Comparison of ENCODE assay signal across 18 cellular contexts in genomic region chr2:121088251-121089004, GRCh38.
A peak's percentile ranks its signal among the peaks of the same experiment; 100 is the strongest.
DNase-seq lines count a peak whose midpoint lies in the region; ATAC-seq and TF ChIP-seq lines count a peak whose summit lies in the region.
"Had no signal": no experiment of that assay in that cellular context is flagged by ENCODE, and none has a peak within 500 bp of the region (broad histone marks: within the 10 kb centered on the region; RNA-seq: fewer than 3 reads in every experiment).

No MANE protein-coding gene starts in this region.

- H3K9me2 ChIP-seq in hepatocyte (replicated peaks; ENCODE audit: insufficient read depth): no peaks in the 10 kb centered on the region

- H2BK20ac ChIP-seq in IMR-90 (ENCODE audit: low read depth, low read length): no peak overlapping the region

- H3K79me1 ChIP-seq in IMR-90 (ENCODE audit: low read depth in 1 of 2, low read length in 2 of 2): no peaks in the 10 kb centered on the region

- no peak overlapping the region for H4K5ac ChIP-seq in IMR-90 (ENCODE audit: low read depth, low read length)

- H3K27ac ChIP-seq in IMR-90 (ENCODE audit: insufficient read depth, low read length) (no peak overlapping the region), hepatocyte (no peak overlapping the region)

- no peak overlapping the region for H3K56ac ChIP-seq in IMR-90 (ENCODE audit: extremely low read depth, insufficient read depth, low read length)

- H3K9me3 ChIP-seq in IMR-90 (ENCODE audit: control insufficient read depth, insufficient read depth, low read length): no peaks in the 10 kb centered on the region; the same call in 1 of the 2 replicates
- H3K9me3 ChIP-seq in hepatocyte (ENCODE audit: low read depth): peaks cover 2% of the 10 kb centered on the region

- intact Hi-C loops in IMR-90 (cut with micrococcal nuclease): no loop called here

- H2AK9ac ChIP-seq in IMR-90 (replicated peaks; ENCODE audit: low read depth, low read length, poor library complexity): no peak overlapping the region

- TF ChIP-seq RAD21 in IMR-90 (IDR thresholded peaks at IDR 0.05; ENCODE audit: low read length): no peak

- H3K27me3 ChIP-seq in IMR-90 (ENCODE audit: control insufficient read depth, insufficient read depth, low read length): peaks cover 61% of the 10 kb centered on the region
- H3K27me3 ChIP-seq in hepatocyte: no peaks in the 10 kb centered on the region

- H4K8ac ChIP-seq in IMR-90 (ENCODE audit: low read depth in 2 of 2, low read length in 2 of 2): no peak overlapping the region

- POLR2A ChIA-PET in IMR-90 (lab: Charles Lee; ENCODE audit: unreplicated experiment): no interaction called here

- H3K9me1 ChIP-seq in IMR-90 (ENCODE audit: insufficient read depth, low read length): no peaks in the 10 kb centered on the region

- H3K4me1 ChIP-seq in IMR-90 (ENCODE audit: control insufficient read depth, insufficient read depth, low read length) (no peaks in the 10 kb centered on the region; the same call in 1 of the 2 replicates), hepatocyte (ENCODE audit: insufficient read depth) (peaks cover 10% of the 10 kb centered on the region)

- no peak overlapping the region for H3K14ac ChIP-seq in IMR-90 (replicated peaks; ENCODE audit: low read depth, low read length)

- in situ Hi-C loops in IMR-90 (cut with MboI; ENCODE audit: low sequenced_read_pairs): loop anchor here (25.0 kb wide), 2 partner anchors 449 to 649 kb away; partner anchors contain the start of genes NIFK and RNU4ATAC

- TF ChIP-seq POLR2A in IMR-90 (IDR thresholded peaks at IDR 0.05; ENCODE audit: low read depth, low read length): no peak

- H2BK120ac ChIP-seq in IMR-90 (ENCODE audit: low read depth, low read length): no peak overlapping the region

- DNase-seq in AG10803 (ENCODE audit: low read depth) (peak; percentile 33), IMR-90 (no peak), cardiac fibroblast (ENCODE audit: low read depth in 2 of 2) (peak; percentile 68 to 87), hepatocyte (ENCODE audit: low spot score) (peak; percentile 58), AG08396 (ENCODE audit: low spot score) (no peak), NCI-H510A (lab: John Stamatoyannopoulos, UW) (no peak)
- DNase-seq: activated CD8-positive, alpha-beta T cell treated with anti-CD3 and anti-CD28 coated beads for 36 hours; activated T-cell treated with anti-CD3 and anti-CD28 coated beads, Interleukin-2, amount 50 U/mL, for 72 hours; cerebellar nuclear complex; COR-L47; GDM1; HCEC 1CT; NCI-H187; NCI-H774; retina; SW 1271 had no signal

- H4K91ac ChIP-seq in IMR-90 (ENCODE audit: insufficient read depth, low read depth, low read length): no peak overlapping the region

- H3K36me3 ChIP-seq in IMR-90 (ENCODE audit: control insufficient read depth, insufficient read depth, low read length) (no peaks in the 10 kb centered on the region), hepatocyte (replicated peaks; ENCODE audit: insufficient read depth, low read depth) (no peaks in the 10 kb centered on the region)

- H3K4me3 ChIP-seq in AG10803 (ENCODE audit: low read length): no peak overlapping the region
- no peak overlapping the region for H3K4me3 ChIP-seq in IMR-90 (ENCODE audit: insufficient read depth, low read depth, low read length)
- H3K4me3 ChIP-seq in cardiac fibroblast (replicated peaks in 1 of 2; ENCODE audit: low read depth in 2 of 2, low read length in 2 of 2): no peak overlapping the region
- H3K4me3 ChIP-seq in hepatocyte: no peak overlapping the region

- H4K20me1 ChIP-seq in IMR-90 (ENCODE audit: insufficient read depth, low read length): no peaks in the 10 kb centered on the region
- H4K20me1 ChIP-seq in hepatocyte (ENCODE audit: insufficient read depth, poor library complexity, severe bottlenecking): no peaks in the 10 kb centered on the region

- CTCF ChIA-PET in IMR-90 (lab: Yijun Ruan, JAX): no interaction called here

- H3K23ac ChIP-seq in IMR-90 (ENCODE audit: low read depth, low read length): no peak overlapping the region

- H2BK15ac ChIP-seq in IMR-90 (ENCODE audit: low read depth, low read length): no peak overlapping the region

- H3K18ac ChIP-seq in IMR-90 (ENCODE audit: low read depth, low read length): no peak overlapping the region

- dilution Hi-C loops in IMR-90 (cut with HindIII; ENCODE audit: low sequenced_read_pairs, unreplicated experiment): no loop called here

- ATAC-seq in IMR-90 (ENCODE audit: low read depth) (peak; percentile 22), GM21390 (IDR thresholded peaks at IDR 0.05; ENCODE audit: unreplicated experiment) (no peak), GM21515 (IDR thresholded peaks at IDR 0.05; ENCODE audit: unreplicated experiment) (no peak)
- ATAC-seq: activated CD8-positive, alpha-beta T cell treated with anti-CD3 and anti-CD28 coated beads for 36 hours; activated T-cell treated with anti-CD3 and anti-CD28 coated beads, Interleukin-2, amount 50 U/mL, for 72 hours had no signal

- H3K79me2 ChIP-seq in hepatocyte: no peaks in the 10 kb centered on the region

- TF ChIP-seq CTCF in AG10803 (conservative IDR thresholded peaks at IDR 0.05; ENCODE audit: low read length) (no peak), IMR-90 (conservative IDR thresholded peaks at IDR 0.05; ENCODE audit: low read depth, low read length) (no peak), cardiac fibroblast (IDR thresholded peaks at IDR 0.05; ENCODE audit: low read depth, low read length) (no peak), hepatocyte (IDR thresholded peaks at IDR 0.05; ENCODE audit: poor library complexity) (no peak)

- 57% methylated on average over 2 of the region's 23 CpGs; no CpG with 5 or more reads in 1 of the 2 experiments for WGBS in IMR-90 (ENCODE audit: extremely low coverage in 2 of 2, insufficient read length in 1 of 2), 2 experiments
- WGBS in hepatocyte (ENCODE audit: low lambda C conversion rate, missing lambda C conversion rate): 83% methylated on average over 22 of the region's 23 CpGs

- H3K4me2 ChIP-seq in IMR-90 (ENCODE audit: low read depth, low read length) (no peak overlapping the region; the same call in 1 of the 2 replicates), hepatocyte (no peak overlapping the region)

- no peak overlapping the region for H2AK5ac ChIP-seq in IMR-90 (ENCODE audit: low read depth, low read length)

- H3K4ac ChIP-seq in IMR-90 (ENCODE audit: low read depth, low read length): no peak overlapping the region

- H3K9ac ChIP-seq in IMR-90 (ENCODE audit: low read depth, low read length): no peak overlapping the region

- BruUV-seq in IMR-90 (replicated peaks; lab: Mats Ljungman, UMichigan): no TSS peak

- no peak overlapping the region for H2AFZ ChIP-seq in IMR-90 (replicated peaks; ENCODE audit: low read length, poor library complexity)
- H2AFZ ChIP-seq in hepatocyte: no peak overlapping the region

- no peak overlapping the region for H2BK5ac ChIP-seq in IMR-90 (ENCODE audit: low read depth, low read length, poor library complexity, severe bottlenecking)

TF ChIP-seq in IMR-90, 13 proteins besides CTCF, POLR2A, EP300 and RAD21:
- TF ChIP-seq CEBPB (IDR thresholded peaks at IDR 0.05; ENCODE audit: low read depth, low read length) (no peak), NFE2L2 (IDR thresholded peaks at IDR 0.05; ENCODE audit: low read depth, low read length) (no peak), MAZ (IDR thresholded peaks at IDR 0.05; ENCODE audit: borderline replicate concordance, low read depth, low read length) (no peak), CHD1 (IDR thresholded peaks at IDR 0.05; ENCODE audit: low read depth, low read length) (no peak), RCOR1 (IDR thresholded peaks at IDR 0.05; ENCODE audit: insufficient replicate concordance, low read length) (no peak), FOS (IDR thresholded peaks at IDR 0.05; ENCODE audit: low read depth, low read length) (no peak), RFX5 (IDR thresholded peaks at IDR 0.05; ENCODE audit: low read depth, low read length) (no peak), MXI1 (IDR thresholded peaks at IDR 0.05; ENCODE audit: borderline replicate concordance, low read depth, low read length) (no peak), BHLHE40 (IDR thresholded peaks at IDR 0.05; ENCODE audit: low read depth, low read length) (no peak), MAFK (IDR thresholded peaks at IDR 0.05; ENCODE audit: low read depth, low read length) (no peak), SMC3 (IDR thresholded peaks at IDR 0.05; ENCODE audit: low read depth, low read length) (no peak)

Comparison
In these comparisons a context has a peak if more than half of its experiments do, and no peak if none do; other contexts are left out.
1. DNase-seq: peak in AG10803 (single experiment), cardiac fibroblast (2 of 2) and hepatocyte (single experiment); none in IMR-90 (single experiment), AG08396 (single experiment) and NCI-H510A (single experiment).